Comparison of ENCODE assay signal across 9 cellular contexts in the genomic region with DNA sequence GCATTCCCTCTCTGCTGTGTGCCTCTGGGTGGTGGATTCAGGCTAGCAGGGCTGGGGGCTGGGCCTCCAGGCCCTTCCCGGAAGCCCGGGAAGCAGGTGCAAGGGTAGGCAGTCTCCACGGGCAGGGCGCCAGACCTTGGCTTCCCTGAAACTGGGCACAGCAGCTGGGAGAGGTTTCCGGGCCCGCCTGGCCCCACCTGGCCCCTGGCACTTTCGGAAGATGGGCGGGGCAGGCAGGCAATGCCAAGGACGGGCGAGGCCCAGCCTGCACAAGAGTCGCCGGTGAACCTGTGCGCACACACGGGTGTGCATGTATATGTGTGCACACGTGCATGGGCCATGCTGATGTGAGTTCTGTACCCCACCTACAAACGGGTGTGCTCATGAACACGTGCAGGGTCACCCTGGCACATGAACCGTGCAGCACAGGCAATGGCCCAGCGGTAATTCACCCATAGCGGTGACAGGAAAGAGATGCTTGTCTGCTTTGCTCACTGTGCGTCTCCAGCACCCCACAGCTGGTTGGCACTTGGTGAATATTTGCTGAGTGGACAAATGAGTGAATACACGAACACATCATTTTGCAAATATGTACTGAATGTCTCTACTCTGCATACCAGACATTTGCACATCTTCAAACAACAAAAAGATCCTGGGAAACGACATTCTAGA. TPM values are rescaled to one million over a fixed set of nuclear protein-coding genes. Genes with fewer than 3 reads are reported as not detected.
DNase-seq lines count a peak whose midpoint lies in the region; ATAC-seq, FAIRE-seq and TF ChIP-seq lines count a peak whose summit lies in the region.
"Had no signal": no experiment of that assay in that cellular context is flagged by ENCODE, and none has a peak within 500 bp of the region (broad histone marks: within the 10 kb centered on the region; RNA-seq: fewer than 3 reads in every experiment).

No MANE protein-coding gene starts in this region.

- no peak overlapping the region for H3K4ac ChIP-seq in mesendoderm (ENCODE audit: low read depth, low read length)

- intact Hi-C loops in Calu3 (cut with micrococcal nuclease; ENCODE audit: unreplicated experiment) (no loop called here), GM12878 (cut with micrococcal nuclease; ENCODE audit: unreplicated experiment) (no loop called here)

- peaks cover 10% of the 10 kb centered on the region for H3K36me3 Mint-ChIP-seq in Calu3 (ENCODE audit: insufficient read depth, unreplicated experiment)
- no peaks in the 10 kb centered on the region for H3K36me3 Mint-ChIP-seq in activated naive CD4-positive, alpha-beta T cell treated with anti-CD3 and anti-CD28 coated beads, Interleukin-2, amount 50 U/mL, for 72 hours

- no peaks in the 10 kb centered on the region for H3K27me3 Mint-ChIP-seq in Calu3 (ENCODE audit: unreplicated experiment)

- RAD21 ChIA-PET in GM12878 (lab: Charles Lee; ENCODE audit: unreplicated experiment), result no interaction called here

- H3K36me3 ChIP-seq in GM12878 (ENCODE audit: control insufficient read depth in 2 of 2, insufficient read depth in 2 of 2, low read length in 1 of 2) (no peaks in the 10 kb centered on the region), mucosa of rectum (ENCODE audit: control insufficient read depth in 2 of 2, insufficient read depth in 2 of 2, low read length in 2 of 2) (no peaks in the 10 kb centered on the region), mesendoderm (ENCODE audit: control insufficient read depth, insufficient read depth, low read length) (no peaks in the 10 kb centered on the region)
- H3K36me3 ChIP-seq: heart left ventricle had no signal

- H2BK5ac ChIP-seq in mesendoderm (ENCODE audit: low read length), result no peak overlapping the region

- no peak overlapping the region for H4K8ac ChIP-seq in mesendoderm (ENCODE audit: low read depth, low read length)

- H3K79me2 ChIP-seq in GM12878 (ENCODE audit: control insufficient read depth, insufficient read depth, low read length), result no peaks in the 10 kb centered on the region
- H3K79me2 ChIP-seq in mesendoderm (ENCODE audit: control insufficient read depth, insufficient read depth, low read length), result no peaks in the 10 kb centered on the region

- H3K9me3 ChIP-seq in GM12878 (replicated peaks; ENCODE audit: control insufficient read depth, insufficient read depth, low read length), result no peaks in the 10 kb centered on the region
- H3K9me3 ChIP-seq in mucosa of rectum (ENCODE audit: control insufficient read depth in 2 of 2, low read length in 2 of 2), result no peaks in the 10 kb centered on the region
- H3K9me3 ChIP-seq: heart left ventricle had no signal

- TF ChIP-seq EP300 in GM12878 (IDR thresholded peaks at IDR 0.05; ENCODE audit: borderline replicate concordance in 1 of 2, control insufficient read depth in 1 of 2, low read depth in 2 of 2, low read length in 2 of 2), result no peak

- ATAC-seq in GM12878 (no peak), GM21723 (IDR thresholded peaks at IDR 0.05; ENCODE audit: unreplicated experiment) (no peak)
- ATAC-seq in activated naive CD4-positive, alpha-beta T cell treated with anti-CD3 and anti-CD28 coated beads, Interleukin-2, amount 50 U/mL, for 72 hours, result no peak
- ATAC-seq: heart left ventricle had no signal

- H3K4me3 Mint-ChIP-seq in Calu3 (ENCODE audit: low read depth, unreplicated experiment), result no peak overlapping the region

- H3K27ac Mint-ChIP-seq in Calu3 (ENCODE audit: unreplicated experiment), result no peak overlapping the region
- no peak overlapping the region for H3K27ac Mint-ChIP-seq in activated naive CD4-positive, alpha-beta T cell treated with anti-CD3 and anti-CD28 coated beads, Interleukin-2, amount 50 U/mL, for 72 hours

- no peak overlapping the region for H3K18ac ChIP-seq in mesendoderm (ENCODE audit: low read length)

- peaks cover 20% of the 10 kb centered on the region for H3K4me1 Mint-ChIP-seq in Calu3 (ENCODE audit: low read depth, unreplicated experiment)

- CTCF ChIA-PET in Calu3 (lab: Charles Lee), result interaction anchor here (0.8 kb wide), 1 partner anchor 49 kb away, joined by 3 read pairs; no protein-coding TSS in a partner anchor
- CTCF ChIA-PET in GM12878 (lab: Yijun Ruan, JAX), result no interaction called here

- no peak overlapping the region for H4K5ac ChIP-seq in mesendoderm (ENCODE audit: low read length)

- no peak overlapping the region for H3K27ac ChIP-seq in GM12878 (ENCODE audit: control insufficient read depth, insufficient read depth)
- H3K27ac ChIP-seq in mucosa of rectum (ENCODE audit: low read depth in 2 of 2, low read length in 2 of 2), result peak overlapping the region; percentile 61 to 74
- H3K27ac ChIP-seq in mesendoderm (ENCODE audit: low read depth, low read length), result no peak overlapping the region
- H3K27ac ChIP-seq: heart left ventricle had no signal

- 1% methylated on average over 23 of the region's 23 CpGs for WGBS in GM12878 (ENCODE audit: insufficient coverage, insufficient replicate concordance, low lambda C conversion rate, missing lambda C conversion rate)
- no CpG with 5 or more reads among the region's 23 CpGs for WGBS in mesendoderm (ENCODE audit: extremely low coverage, insufficient coverage, low lambda C conversion rate)

- FAIRE-seq in GM12878 (lab: Jason Lieb, UNC), result no peak

- H3K27me3 ChIP-seq in GM12878 (replicated peaks in 1 of 2; ENCODE audit: control insufficient read depth in 2 of 2, insufficient read depth in 2 of 2, low read length in 1 of 2) (peaks cover 0 to 7% of the 10 kb centered on the region in 2 experiments; a peak in 2 of 4 replicates), mucosa of rectum (ENCODE audit: control insufficient read depth in 2 of 2, insufficient read depth in 2 of 2, low read length in 2 of 2) (peaks cover 0 to 9% of the 10 kb centered on the region in 2 donors), mesendoderm (ENCODE audit: insufficient read depth, low read length, poor library complexity) (no peaks in the 10 kb centered on the region)

- peak; percentile 84 for DNase-seq in Calu3
- DNase-seq in NCI-H1417 treated with DMSO at 0.1 percent for 48 hours (lab: John Stamatoyannopoulos, UW), result peak; percentile 38
- no peak for DNase-seq in GM12878 (ENCODE audit: low read depth, low spot score)
- no peak for DNase-seq in mesendoderm
- no peak for DNase-seq in activated naive CD4-positive, alpha-beta T cell treated with anti-CD3 and anti-CD28 coated beads, Interleukin-2, amount 50 U/mL, for 72 hours (ENCODE audit: low spot score in 2 of 2)
- DNase-seq in NCI-H446 (lab: John Stamatoyannopoulos, UW), result no peak
- DNase-seq: heart left ventricle had no signal

- no peak overlapping the region for H3K4me3 ChIP-seq in GM12878
- peak overlapping the region; percentile 2 to 50 for H3K4me3 ChIP-seq in mucosa of rectum (ENCODE audit: low read length in 2 of 2)
- no peak overlapping the region for H3K4me3 ChIP-seq in mesendoderm (ENCODE audit: low read length)
- H3K4me3 ChIP-seq: heart left ventricle had no signal

- H3K23ac ChIP-seq in mesendoderm (ENCODE audit: low read length), result no peak overlapping the region

- H3K9me3 Mint-ChIP-seq in Calu3 (ENCODE audit: low read depth, unreplicated experiment), result no peaks in the 10 kb centered on the region
- H3K9me3 Mint-ChIP-seq in activated naive CD4-positive, alpha-beta T cell treated with anti-CD3 and anti-CD28 coated beads, Interleukin-2, amount 50 U/mL, for 72 hours, result no peaks in the 10 kb centered on the region

- no peak overlapping the region for H3K56ac ChIP-seq in mesendoderm (ENCODE audit: low read length)

- H3K4me1 ChIP-seq in GM12878 (ENCODE audit: control insufficient read depth, insufficient read depth, low read length), result peaks cover 30% of the 10 kb centered on the region
- H3K4me1 ChIP-seq in mucosa of rectum (ENCODE audit: control insufficient read depth in 2 of 2, insufficient read depth in 2 of 2, low read length in 2 of 2), result peaks cover 45 to 55% of the 10 kb centered on the region in 2 donors
- peaks cover 6% of the 10 kb centered on the region for H3K4me1 ChIP-seq in mesendoderm (ENCODE audit: control insufficient read depth, low read depth, low read length)

- no peak overlapping the region for H2BK120ac ChIP-seq in mesendoderm (ENCODE audit: low read depth, low read length)

- no peak overlapping the region for H2AK5ac ChIP-seq in mesendoderm (ENCODE audit: low read length)

- no peak for TF ChIP-seq POLR2A in GM12878 (IDR thresholded peaks at IDR 0.05; ENCODE audit: low read depth, low read length)

- no peak overlapping the region for H2BK15ac ChIP-seq in mesendoderm (replicated peaks; ENCODE audit: low read depth)

- no peak overlapping the region for H2AFZ ChIP-seq in GM12878 (ENCODE audit: control insufficient read depth, low read depth, low read length)

- TF ChIP-seq CTCF in Calu3 (IDR thresholded peaks at IDR 0.05; ENCODE audit: unreplicated experiment) (no peak), GM12878 (IDR thresholded peaks at IDR 0.05 in 2 of 3, conservative IDR thresholded peaks at IDR 0.05 in 1 of 3; ENCODE audit: control insufficient read depth in 2 of 3, extremely low read depth in 1 of 3, insufficient read depth in 1 of 3, low read depth in 3 of 3, low read length in 3 of 3) (no peak)

- POLR2A ChIA-PET in GM12878 (lab: Charles Lee), result no interaction called here

- H4K20me1 ChIP-seq in GM12878 (ENCODE audit: control insufficient read depth, insufficient read depth), result no peaks in the 10 kb centered on the region

- in situ Hi-C loops in GM12878 (cut with MboI), result no loop called here

- BruUV-seq in Calu3 (replicated peaks; lab: Mats Ljungman, UMichigan) (no TSS peak), GM12878 (replicated peaks; lab: Mats Ljungman, UMichigan) (no TSS peak)

- no peaks in the 10 kb centered on the region for H3K79me1 ChIP-seq in mesendoderm (ENCODE audit: low read length)

- H3K4me2 ChIP-seq in GM12878 (ENCODE audit: control insufficient read depth, insufficient read depth), result no peak overlapping the region; the same call in 1 of the 2 replicates
- H3K4me2 ChIP-seq in mesendoderm (ENCODE audit: low read length), result no peak overlapping the region

- H3K9ac ChIP-seq in GM12878 (ENCODE audit: control insufficient read depth, insufficient read depth, low read length), result no peak overlapping the region
- H3K9ac ChIP-seq in mucosa of rectum (ENCODE audit: low read depth in 1 of 2, low read length in 2 of 2), result peak overlapping the region; percentile 36 to 41
- no peak overlapping the region for H3K9ac ChIP-seq in mesendoderm (ENCODE audit: low read length)

- SMC1A ChIA-PET in GM12878 (lab: Charles Lee; ENCODE audit: uncharacterized antibody, unreplicated experiment), result no interaction called here

- TF ChIP-seq RAD21 in GM12878 (IDR thresholded peaks at IDR 0.05; ENCODE audit: insufficient read depth, low read depth, low read length), result no peak

RNA-seq across cellular contexts. Expression of a gene that starts 15.3 kb away (rescaled TPM):
- total RNA-seq in Calu3 (2022) (26.3 and 36.5 TPM in 2 replicates), GM12878 (2014; rRNA removed) (89.5 and 97.3 TPM in 2 replicates), GM12878 (2014; rRNA removed; fragmentation: Illumina TruSeq; extraction: Trizol) (51.1 and 53.5 TPM in 2 replicates), GM12878 (2021) (101 and 104 TPM in 2 replicates)
- 313 and 319 TPM in 2 replicates for total RNA-seq in GM12878 (2013; cell fraction: nucleolus; rRNA removed)
- 59.9 TPM for polyA plus RNA-seq in GM12878 (2011; ENCODE audit: low read depth)
- polyA plus RNA-seq in GM12878 (2011; rRNA removed) (112 and 180 TPM in 2 replicates), GM12878 (2014; fragmentation: Illumina TruSeq; extraction: Trizol) (12.4 and 33.7 TPM in 2 replicates), GM12878 (2014; fragmentation: Nextera tagmentation; extraction: Ambion mirVana) (10 to 100 TPM in 1 of 2 experiments, 1 to 10 TPM in 1; 2.4 to 10.5 TPM), GM12878 (2014; rRNA removed) (150 and 165 TPM in 2 replicates), GM12878 (2016; fragmentation: Nextera tagmentation; extraction: Ambion mirVana) (100 to 1,000 TPM in 1 of 2 experiments, 10 to 100 TPM in 1; 92.7 to 106 TPM)
- 262 and 293 TPM in 2 replicates for polyA plus RNA-seq in GM12878 (2011; cell fraction: cytosol; rRNA removed)
- 355 and 391 TPM in 2 replicates for polyA plus RNA-seq in GM12878 (2011; cell fraction: nucleus; rRNA removed)
- polyA plus RNA-seq in GM12878 (2012), result 129 and 137 TPM in 2 replicates
- polyA minus RNA-seq in GM12878 (2011; rRNA and poly(A)+ RNA removed), result 93.1 and 170 TPM in 2 replicates
- polyA minus RNA-seq in GM12878 (2011; cell fraction: cytosol; rRNA and poly(A)+ RNA removed), result 64.0 and 71.2 TPM in 2 replicates
- polyA minus RNA-seq in GM12878 (2011; cell fraction: nucleus; rRNA and poly(A)+ RNA removed), result 216 and 321 TPM in 2 replicates
- 43.7 TPM for polyA plus RNA-seq in mesendoderm (2013, experiment 1 of 2)
- 44.8 TPM for polyA plus RNA-seq in mesendoderm (2013, experiment 2 of 2)
- total RNA-seq in activated naive CD4-positive, alpha-beta T cell treated with anti-CD3 and anti-CD28 coated beads, Interleukin-2, amount 50 U/mL, for 72 hours, result 10 to 100 TPM; 60.9 to 94.1 TPM

RNA-seq across cellular contexts. Expression of a gene that starts 34.5 kb away (rescaled TPM):
- total RNA-seq in Calu3 (2022) (88.0 and 109 TPM in 2 replicates), GM12878 (2014; rRNA removed) (98.7 and 107 TPM in 2 replicates), GM12878 (2014; rRNA removed; fragmentation: Illumina TruSeq; extraction: Trizol) (63.4 and 66.4 TPM in 2 replicates), GM12878 (2021) (117 and 118 TPM in 2 replicates)
- 39.2 and 49.9 TPM in 2 replicates for total RNA-seq in GM12878 (2013; cell fraction: nucleolus; rRNA removed)
- 34.0 TPM for polyA plus RNA-seq in GM12878 (2011; ENCODE audit: low read depth)
- polyA plus RNA-seq in GM12878 (2011; rRNA removed) (62.9 and 98.1 TPM in 2 replicates), GM12878 (2014; fragmentation: Illumina TruSeq; extraction: Trizol) (80.1 and 121 TPM in 2 replicates), GM12878 (2014; fragmentation: Nextera tagmentation; extraction: Ambion mirVana) (1 to 10 TPM in 1 of 2 experiments, under 1 TPM in 1; 0.61 to 1.9 TPM), GM12878 (2014; rRNA removed) (94.8 and 108 TPM in 2 replicates), GM12878 (2016; fragmentation: Nextera tagmentation; extraction: Ambion mirVana) (10 to 100 TPM; 10.4 to 47.3 TPM)
- 131 and 153 TPM in 2 replicates for polyA plus RNA-seq in GM12878 (2011; cell fraction: cytosol; rRNA removed)
- polyA plus RNA-seq in GM12878 (2011; cell fraction: nucleus; rRNA removed), result 89.5 and 121 TPM in 2 replicates
- 45.1 and 51.1 TPM in 2 replicates for polyA plus RNA-seq in GM12878 (2012)
- polyA minus RNA-seq in GM12878 (2011; rRNA and poly(A)+ RNA removed), result 61.8 and 93.7 TPM in 2 replicates
- polyA minus RNA-seq in GM12878 (2011; cell fraction: cytosol; rRNA and poly(A)+ RNA removed), result 29.2 and 34.9 TPM in 2 replicates
- 14.7 and 19.8 TPM in 2 replicates for polyA minus RNA-seq in GM12878 (2011; cell fraction: nucleus; rRNA and poly(A)+ RNA removed)
- polyA plus RNA-seq in mesendoderm (2013, experiment 1 of 2), result 144 TPM
- 143 TPM for polyA plus RNA-seq in mesendoderm (2013, experiment 2 of 2)
- total RNA-seq in activated naive CD4-positive, alpha-beta T cell treated with anti-CD3 and anti-CD28 coated beads, Interleukin-2, amount 50 U/mL, for 72 hours, result 10 to 100 TPM; 46.7 to 94.0 TPM

Comparison
In these comparisons a context has a peak if more than half of its experiments do, and no peak if none do; other contexts are left out.
1. DNase-seq: peak in Calu3 (single experiment) and NCI-H1417 treated with DMSO at 0.1 percent for 48 hours (single experiment); none in GM12878 (single experiment), mesendoderm (single experiment), activated naive CD4-positive, alpha-beta T cell treated with anti-CD3 and anti-CD28 coated beads, Interleukin-2, amount 50 U/mL, for 72 hours (0 of 2) and NCI-H446 (0 of 2).
2. H3K27ac ChIP-seq: peak in mucosa of rectum (2 of 2); none in GM12878 (single experiment) and mesendoderm (single experiment).
3. H3K4me3 ChIP-seq: peak in mucosa of rectum (2 of 2); none in GM12878 (single experiment) and mesendoderm (single experiment).
4. H3K9ac ChIP-seq: peak in mucosa of rectum (2 of 2); none in GM12878 (single experiment) and mesendoderm (single experiment).